In genomic region chr6:110688661-110689268, GRCh38 we compare ENCODE assay signal across 13 cellular contexts.
DNase-seq lines count a peak whose midpoint lies in the region; ATAC-seq and TF ChIP-seq lines count a peak whose summit lies in the region.
"Had no signal": no experiment of that assay in that cellular context is flagged by ENCODE, and none has a peak within 500 bp of the region (broad histone marks: within the 10 kb centered on the region; RNA-seq: fewer than 3 reads in every experiment).

No MANE protein-coding gene starts in this region.

- no peak overlapping the region for H2AFZ ChIP-seq in Loucy (ENCODE audit: low read length)

- H3K9me3 Mint-ChIP-seq in CD4-positive, alpha-beta T cell = no peaks in the 10 kb centered on the region

- ATAC-seq in CD4-positive, alpha-beta T cell (ENCODE audit: poor library complexity) = peak; percentile 43
- ATAC-seq: activated CD4-positive, CD25-positive, alpha-beta regulatory T cell treated with anti-CD3 and anti-CD28 coated beads, Interleukin-2, amount 50 U/mL, for 24 hours had no signal

- intact Hi-C loops in CD4-positive, alpha-beta T cell (cut with DNase I, micrococcal nuclease) = loop anchor here in 1 of 2 experiments (5.0 kb wide), 1 partner anchor 124 kb away; no protein-coding TSS in a partner anchor
- intact Hi-C loops in prostate gland (cut with DNase I) = no loop called here

- H3K27ac ChIP-seq in CD4-positive, alpha-beta T cell (ENCODE audit: low read depth, low read length) = no peak overlapping the region
- H3K27ac ChIP-seq in caudate nucleus (ENCODE audit: low read depth, low read length) (peak overlapping the region; percentile 59), prostate gland (no peak overlapping the region)

- no peak overlapping the region for H3K4me3 Mint-ChIP-seq in CD4-positive, alpha-beta T cell

- H3F3A ChIP-seq in Loucy (ENCODE audit: low read depth) = no peaks in the 10 kb centered on the region

- H3K36me3 Mint-ChIP-seq in CD4-positive, alpha-beta T cell (ENCODE audit: low read depth) = peaks cover 2% of the 10 kb centered on the region

- H3K9me2 ChIP-seq in Loucy (replicated peaks; ENCODE audit: low read depth, low read length) = no peaks in the 10 kb centered on the region

- H4K20me1 ChIP-seq in Loucy (ENCODE audit: insufficient read depth, low read length, poor library complexity, severe bottlenecking) = no peaks in the 10 kb centered on the region

- H3K9ac ChIP-seq in Loucy (ENCODE audit: low read depth, low read length, poor library complexity, severe bottlenecking) = no peak overlapping the region

- H3K4me2 ChIP-seq in Loucy (ENCODE audit: low read depth, low read length, poor library complexity, severe bottlenecking) = peak overlapping the region; percentile 11

- TF ChIP-seq CTCF in CD4-positive, alpha-beta T cell (IDR thresholded peaks at IDR 0.05) = no peak
- TF ChIP-seq CTCF in Loucy (conservative IDR thresholded peaks at IDR 0.05; ENCODE audit: low read length) (no peak), prostate gland (IDR thresholded peaks at IDR 0.05) (no peak)

- CTCF ChIA-PET in CD4-positive, alpha-beta T cell (lab: Charles Lee) = no interaction called here

- peaks cover 32% of the 10 kb centered on the region for H3K4me1 Mint-ChIP-seq in CD4-positive, alpha-beta T cell (ENCODE audit: low read depth)

- POLR2A ChIA-PET in CD4-positive, alpha-beta T cell (lab: Charles Lee) = interaction anchor here (0.9 to 1.6 kb wide), 2 partner anchors 185 to 293 kb away, joined by 3 to 5 read pairs; partner anchors contain the start of genes AMD1 and RPF2

- H3K27me3 ChIP-seq in CD4-positive, alpha-beta T cell (ENCODE audit: control insufficient read depth, insufficient read depth, low read length) = no peaks in the 10 kb centered on the region
- H3K27me3 ChIP-seq in Loucy (ENCODE audit: insufficient read depth, low read length, poor library complexity, severe bottlenecking) (no peaks in the 10 kb centered on the region), prostate gland (replicated peaks; ENCODE audit: insufficient read depth) (no peaks in the 10 kb centered on the region)

- H3K4me3 ChIP-seq in Loucy (ENCODE audit: low read length, poor library complexity, severe bottlenecking) (no peak overlapping the region), prostate gland (no peak overlapping the region)
- H3K4me3 ChIP-seq: GM12878 had no signal

- no peaks in the 10 kb centered on the region for H3K9me3 ChIP-seq in CD4-positive, alpha-beta T cell (ENCODE audit: control insufficient read depth, low read length)
- H3K9me3 ChIP-seq in Loucy (ENCODE audit: insufficient read depth, low read depth, low read length) (no peaks in the 10 kb centered on the region), prostate gland (no peaks in the 10 kb centered on the region)

- H3K4me1 ChIP-seq in Loucy (ENCODE audit: insufficient read depth, low read length, poor library complexity, severe bottlenecking) = peaks cover 42% of the 10 kb centered on the region
- peaks cover 4% of the 10 kb centered on the region for H3K4me1 ChIP-seq in prostate gland (replicated peaks)

- in situ Hi-C loops in G401 (cut with HindIII; ENCODE audit: low sequenced_read_pairs) = no loop called here

- 48% methylated on average over 6 of the region's 6 CpGs for WGBS in prostate gland

- TF ChIP-seq POLR2A in prostate gland (IDR thresholded peaks at IDR 0.05) = no peak

- no peak for DNase-seq in CD4-positive, alpha-beta T cell
- DNase-seq in caudate nucleus (lab: John Stamatoyannopoulos, UW) (peak in 34 of 61 donors; percentile 8 to 80 (median 38)), prostate gland (ENCODE audit: low spot score) (peak; percentile 19), G401 (ENCODE audit: low spot score) (no peak), C1 segment of cervical spinal cord (lab: John Stamatoyannopoulos, UW) (no peak), NCI-H446 (lab: John Stamatoyannopoulos, UW) (no peak), inferior parietal cortex (ENCODE audit: extremely low spot score) (no peak)
- DNase-seq: activated gamma-delta T cell, foreskin fibroblast, HCEC 1CT had no signal

- H3K36me3 ChIP-seq in Loucy (ENCODE audit: insufficient read depth, low read length) (no peaks in the 10 kb centered on the region; the same call in 1 of the 2 replicates), prostate gland (no peaks in the 10 kb centered on the region)

- no peaks in the 10 kb centered on the region for H3K27me3 Mint-ChIP-seq in CD4-positive, alpha-beta T cell

- H3K79me2 ChIP-seq in Loucy (ENCODE audit: insufficient read depth, low read length) = peaks cover 79% of the 10 kb centered on the region

- H3K27ac Mint-ChIP-seq in CD4-positive, alpha-beta T cell = no peak overlapping the region

Comparison
In these comparisons a context has a peak if more than half of its experiments do, and no peak if none do; other contexts are left out.
1. DNase-seq: peak in caudate nucleus (34 of 61) and prostate gland (single experiment); none in CD4-positive, alpha-beta T cell (0 of 10), G401 (single experiment), C1 segment of cervical spinal cord (0 of 14), NCI-H446 (0 of 2) and inferior parietal cortex (single experiment).